In the genomic region with DNA sequence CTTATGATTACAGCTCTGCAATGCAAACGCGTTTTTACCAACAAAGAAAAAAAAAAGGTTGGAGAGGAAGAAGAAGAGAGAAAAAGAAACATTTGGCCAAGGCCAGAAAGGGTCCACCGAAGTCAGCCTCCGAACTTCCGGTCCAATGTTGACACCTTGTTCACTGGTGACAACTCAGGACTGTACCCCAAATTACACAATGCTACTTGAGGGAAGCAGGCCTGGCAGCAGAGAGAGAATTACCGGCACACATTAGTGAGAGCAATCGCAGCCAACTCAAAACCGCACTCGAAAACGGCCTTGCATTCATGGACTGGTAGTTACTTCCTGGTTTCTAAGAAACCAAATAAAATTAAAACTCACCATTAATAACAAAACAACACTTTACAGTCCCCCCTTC, we compare ENCODE assay signal across 9 cellular contexts.
A peak's percentile ranks its signal among the peaks of the same experiment; 100 is the strongest.
DNase-seq lines count a peak whose midpoint lies in the region; ATAC-seq, FAIRE-seq and TF ChIP-seq lines count a peak whose summit lies in the region.
"Had no signal": no experiment of that assay in that cellular context is flagged by ENCODE, and none has a peak within 500 bp of the region (broad histone marks: within the 10 kb centered on the region; RNA-seq: fewer than 3 reads in every experiment).

No MANE protein-coding gene starts in this region.

- no peak for TF ChIP-seq POLR2A in esophagus muscularis mucosa (IDR thresholded peaks at IDR 0.05; ENCODE audit: low read depth)
- TF ChIP-seq POLR2A in H54 (IDR thresholded peaks at IDR 0.05; ENCODE audit: low read depth, low read length), result no peak

- no peak overlapping the region for H3K4me3 ChIP-seq in esophagus muscularis mucosa

- no peaks in the 10 kb centered on the region for H3K27me3 Mint-ChIP-seq in dendritic cell treated with granulocyte-macrophage colony-stimulating factor and Interleukin-4, amounts not matched to agents 40 ng/mL and 50 ng/mL, for 4 days
- H3K27me3 Mint-ChIP-seq: activated naive CD8-positive, alpha-beta T cell had no signal

- no peak for TF ChIP-seq CTCF in esophagus muscularis mucosa (IDR thresholded peaks at IDR 0.05)

- H3K9me3 ChIP-seq in esophagus muscularis mucosa, result no peaks in the 10 kb centered on the region

- no peaks in the 10 kb centered on the region for H3K27me3 ChIP-seq in esophagus muscularis mucosa

- H3K27ac ChIP-seq in esophagus muscularis mucosa (replicated peaks in 1 of 4), result no peak overlapping the region

- peak overlapping the region; percentile 22 for H3K27ac Mint-ChIP-seq in dendritic cell treated with granulocyte-macrophage colony-stimulating factor and Interleukin-4, amounts not matched to agents 40 ng/mL and 50 ng/mL, for 4 days
- H3K27ac Mint-ChIP-seq: activated naive CD8-positive, alpha-beta T cell had no signal

- WGBS in esophagus muscularis mucosa, result 92% methylated on average over 10 of the region's 10 CpGs

- H3K4me3 Mint-ChIP-seq in dendritic cell treated with granulocyte-macrophage colony-stimulating factor and Interleukin-4, amounts not matched to agents 40 ng/mL and 50 ng/mL, for 4 days, result no peak overlapping the region
- H3K4me3 Mint-ChIP-seq: activated naive CD8-positive, alpha-beta T cell had no signal

- no peak for TF ChIP-seq EP300 in esophagus muscularis mucosa (IDR thresholded peaks at IDR 0.05)

- no peak for FAIRE-seq in H54 (lab: Jason Lieb, UNC)

- H3K4me1 ChIP-seq in esophagus muscularis mucosa, result no peaks in the 10 kb centered on the region

- ATAC-seq in GM21367 (IDR thresholded peaks at IDR 0.05; ENCODE audit: unreplicated experiment) (peak; percentile 84), HG03558 (IDR thresholded peaks at IDR 0.05; ENCODE audit: extremely low read depth, unreplicated experiment) (peak; percentile 84), sciatic nerve (no peak)

- H3K36me3 Mint-ChIP-seq in dendritic cell treated with granulocyte-macrophage colony-stimulating factor and Interleukin-4, amounts not matched to agents 40 ng/mL and 50 ng/mL, for 4 days (ENCODE audit: low read depth), result no peaks in the 10 kb centered on the region

- H3K36me3 ChIP-seq in esophagus muscularis mucosa, result no peaks in the 10 kb centered on the region

- no peaks in the 10 kb centered on the region for H3K4me1 Mint-ChIP-seq in dendritic cell treated with granulocyte-macrophage colony-stimulating factor and Interleukin-4, amounts not matched to agents 40 ng/mL and 50 ng/mL, for 4 days (ENCODE audit: low read depth)

- H3K9me3 Mint-ChIP-seq in dendritic cell treated with granulocyte-macrophage colony-stimulating factor and Interleukin-4, amounts not matched to agents 40 ng/mL and 50 ng/mL, for 4 days, result no peaks in the 10 kb centered on the region

- intact Hi-C loops in dendritic cell treated with granulocyte-macrophage colony-stimulating factor and Interleukin-4, amounts not matched to agents 40 ng/mL and 50 ng/mL, for 4 days (cut with micrococcal nuclease), result no loop called here
- intact Hi-C loops in esophagus muscularis mucosa (cut with DNase I), result no loop called here
- intact Hi-C loops in sciatic nerve (cut with DNase I), result no loop called here

- DNase-seq in Daoy (ENCODE audit: low read depth), result peak; percentile 57
- no peak for DNase-seq in esophagus muscularis mucosa (ENCODE audit: extremely low spot score)
- no peak for DNase-seq in UCSD-AML1 (lab: John Stamatoyannopoulos, UW; ENCODE audit: unreplicated experiment)
- DNase-seq in H54 (ENCODE audit: insufficient read length, low spot score), result no peak
- DNase-seq in sciatic nerve (ENCODE audit: low spot score), result no peak
